Comparison of ENCODE assay signal across 30 cellular contexts in genomic region chr6:82066196-82066595, GRCh38.
"Had no signal": no experiment of that assay in that cellular context is flagged by ENCODE, and none has a peak within 500 bp of the region (broad histone marks: within the 10 kb centered on the region; RNA-seq: fewer than 3 reads in every experiment).

No MANE protein-coding gene starts in this region.

- ATAC-seq: activated CD8-positive, alpha-beta memory T cell treated with anti-CD3 and anti-CD28 coated beads, Interleukin-2, amount 10 ng/mL, durations not matched to agents 7 days and 5 days; activated T-cell treated with anti-CD3 and anti-CD28 coated beads, Interleukin-2, amount 50 U/mL, for 72 hours; activated T-helper 17 cell treated with anti-CD3 and anti-CD28 coated beads, Interleukin-2, amount 50 U/mL, for 72 hours had no signal

- H3K4me3 ChIP-seq: ascending aorta, cardiac muscle cell had no signal

- H3K9me3 ChIP-seq: ascending aorta had no signal

- DNase-seq: activated B cell treated with CpG ODN at 0.5 μM for 24 hours; activated CD4-positive, alpha-beta memory T cell treated with anti-CD3 and anti-CD28 coated beads, Interleukin-2, amount 10 ng/mL, durations not matched to agents 7 days and 5 days; activated CD4-positive, alpha-beta T cell treated with anti-CD3 and anti-CD28 coated beads for 4 hours; activated CD4-positive, CD25-positive, alpha-beta regulatory T cell treated with anti-CD3 and anti-CD28 coated beads, Interleukin-2, amount 50 U/mL, for 72 hours; activated CD8-positive, alpha-beta memory T cell treated with anti-CD3 and anti-CD28 coated beads for 24 hours; activated CD8-positive, alpha-beta memory T cell treated with anti-CD3 and anti-CD28 coated beads, Interleukin-2, amount 10 ng/mL, durations not matched to agents 7 days and 5 days; activated CD8-positive, alpha-beta memory T cell treated with anti-CD3 and anti-CD28 coated beads, Interleukin-2, amount 50 U/mL, for 48 hours; activated gamma-delta T cell; activated naive CD4-positive, alpha-beta T cell treated with Interleukin-2 at 50 U/mL for 16 hours; activated naive CD8-positive, alpha-beta T cell treated with anti-CD3 and anti-CD28 coated beads, Interleukin-2, amount 10 ng/mL, durations not matched to agents 7 days and 5 days; activated T-cell treated with anti-CD3 and anti-CD28 coated beads, Interleukin-2, amount 50 U/mL, for 72 hours; Karpas-422; NCI-H1092 treated with DMSO at 0.1 percent for 48 hours; NCI-H1417; NCI-H146; NCI-H187; NCI-H2029 treated with DMSO at 0.1 percent for 48 hours; NCI-H2107; NCI-H2171; NCI-H510A; NCI-H526; NCI-H748 treated with DMSO at 0.1 percent for 48 hours; Right ventricle myocardium superior; SW 1271; T-helper 1 cell; T-helper 9 cell had no signal

- H3K36me3 ChIP-seq: ascending aorta, cardiac muscle cell had no signal

- H3K27me3 ChIP-seq: ascending aorta, cardiac muscle cell had no signal

- H3K4me1 ChIP-seq: ascending aorta had no signal

- H3K27ac ChIP-seq: ascending aorta, cardiac muscle cell, VCaP had no signal
